Comparison of ENCODE assay signal across 10 cellular contexts in the genomic region with DNA sequence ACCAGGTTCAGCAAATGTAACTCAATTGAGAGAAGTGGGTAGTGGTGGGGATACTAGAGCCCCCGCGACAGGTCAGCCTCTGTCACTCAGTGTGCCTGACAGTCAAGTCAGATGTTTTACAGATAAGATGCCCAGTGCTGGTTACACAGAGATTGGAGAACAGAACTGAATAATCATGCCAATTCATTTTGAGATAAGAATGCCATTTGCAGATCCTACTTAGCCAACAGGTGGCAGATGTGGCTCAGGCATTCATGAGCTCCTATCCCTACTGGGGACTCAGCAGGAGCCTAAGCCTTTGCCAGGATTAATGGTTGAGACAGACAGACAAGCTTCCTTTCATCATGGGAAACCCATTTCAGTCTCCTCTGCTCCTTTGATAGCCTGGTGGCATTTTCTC.
DNase-seq lines count a peak whose midpoint lies in the region; FAIRE-seq and TF ChIP-seq lines count a peak whose summit lies in the region.
"Had no signal": no experiment of that assay in that cellular context is flagged by ENCODE, and none has a peak within 500 bp of the region (broad histone marks: within the 10 kb centered on the region; RNA-seq: fewer than 3 reads in every experiment).

No MANE protein-coding gene starts in this region.

- H3K27me3 Mint-ChIP-seq in activated naive CD8-positive, alpha-beta T cell treated with anti-CD3 and anti-CD28 coated beads for 36 hours: no peaks in the 10 kb centered on the region

- H3K27ac Mint-ChIP-seq in activated naive CD8-positive, alpha-beta T cell treated with anti-CD3 and anti-CD28 coated beads for 36 hours: no peak overlapping the region
- H3K27ac Mint-ChIP-seq: activated B cell treated with CpG ODN at 0.5 μM for 24 hours, memory B cell had no signal

- no peak overlapping the region for H3K4me3 ChIP-seq in left ventricle myocardium inferior
- H3K4me3 ChIP-seq in testis: no peak overlapping the region

- FAIRE-seq in RCC 7860 (lab: Jason Lieb, UNC): no peak

- no peaks in the 10 kb centered on the region for H3K36me3 Mint-ChIP-seq in activated naive CD8-positive, alpha-beta T cell treated with anti-CD3 and anti-CD28 coated beads for 36 hours
- H3K36me3 Mint-ChIP-seq: memory B cell had no signal

- intact Hi-C loops in left ventricle myocardium inferior (cut with micrococcal nuclease): no loop called here
- intact Hi-C loops in testis (cut with DNase I; ENCODE audit: low total_unique reads): no loop called here

- H3K36me3 ChIP-seq in left ventricle myocardium inferior (no peaks in the 10 kb centered on the region), testis (ENCODE audit: low read depth, missing control alignments) (no peaks in the 10 kb centered on the region)

- in situ Hi-C loops in SK-MEL-5 (cut with HindIII; ENCODE audit: low pct_unique_long_range_greater_than_20kb, low sequenced_read_pairs): no loop called here

- WGBS in testis, 2 donors: 69 to 84% methylated on average over 2 of the region's 2 CpGs

- H3K4me1 ChIP-seq in left ventricle myocardium inferior: peaks cover 6% of the 10 kb centered on the region
- H3K4me1 ChIP-seq in testis: no peaks in the 10 kb centered on the region

- H3K27me3 ChIP-seq in left ventricle myocardium inferior (ENCODE audit: low read depth) (no peaks in the 10 kb centered on the region), testis (no peaks in the 10 kb centered on the region)

- H3K9me3 ChIP-seq in left ventricle myocardium inferior (replicated peaks): no peaks in the 10 kb centered on the region
- no peaks in the 10 kb centered on the region for H3K9me3 ChIP-seq in testis

- H3K4me3 Mint-ChIP-seq in activated naive CD8-positive, alpha-beta T cell treated with anti-CD3 and anti-CD28 coated beads for 36 hours: no peak overlapping the region
- H3K4me3 Mint-ChIP-seq: activated B cell treated with CpG ODN at 0.5 μM for 24 hours, memory B cell had no signal

- H3K9me3 Mint-ChIP-seq in activated naive CD8-positive, alpha-beta T cell treated with anti-CD3 and anti-CD28 coated beads for 36 hours: no peaks in the 10 kb centered on the region
- H3K9me3 Mint-ChIP-seq: activated B cell treated with CpG ODN at 0.5 μM for 24 hours, memory B cell had no signal

- peak; percentile 48 for TF ChIP-seq CTCF in left ventricle myocardium inferior (IDR thresholded peaks at IDR 0.05; ENCODE audit: borderline replicate concordance)
- peak in 1 of 3 experiments; percentile 11 for TF ChIP-seq CTCF in testis (IDR thresholded peaks at IDR 0.05)

- no peaks in the 10 kb centered on the region for H3K4me1 Mint-ChIP-seq in activated naive CD8-positive, alpha-beta T cell treated with anti-CD3 and anti-CD28 coated beads for 36 hours
- H3K4me1 Mint-ChIP-seq: activated B cell treated with CpG ODN at 0.5 μM for 24 hours, memory B cell had no signal

- no peak overlapping the region for H3K27ac ChIP-seq in left ventricle myocardium inferior (replicated peaks)
- no peak overlapping the region for H3K27ac ChIP-seq in testis

- no peak for TF ChIP-seq POLR2A in testis (IDR thresholded peaks at IDR 0.05)

- DNase-seq in AG20443 (ENCODE audit: low spot score) (peak; percentile 17), HT-29 (ENCODE audit: low spot score) (peak; percentile 50), SK-MEL-5 (ENCODE audit: low read depth, low spot score) (peak; percentile 21), left ventricle myocardium inferior (no peak), cortex of kidney (lab: John Stamatoyannopoulos, UW) (no peak), RCC 7860 (ENCODE audit: low spot score) (no peak), testis (no peak)
- DNase-seq in activated naive CD8-positive, alpha-beta T cell treated with anti-CD3 and anti-CD28 coated beads for 36 hours: no peak
- DNase-seq: activated B cell treated with CpG ODN at 0.5 μM for 24 hours had no signal

Comparison
In these comparisons a context has a peak if more than half of its experiments do, and no peak if none do; other contexts are left out.
1. DNase-seq: peak in AG20443 (single experiment), HT-29 (single experiment) and SK-MEL-5 (single experiment); none in left ventricle myocardium inferior (single experiment), cortex of kidney (single experiment), RCC 7860 (single experiment), activated naive CD8-positive, alpha-beta T cell treated with anti-CD3 and anti-CD28 coated beads for 36 hours (single experiment) and testis (single experiment).